ENCODE assay signal across 13 cellular contexts in the genomic region with DNA sequence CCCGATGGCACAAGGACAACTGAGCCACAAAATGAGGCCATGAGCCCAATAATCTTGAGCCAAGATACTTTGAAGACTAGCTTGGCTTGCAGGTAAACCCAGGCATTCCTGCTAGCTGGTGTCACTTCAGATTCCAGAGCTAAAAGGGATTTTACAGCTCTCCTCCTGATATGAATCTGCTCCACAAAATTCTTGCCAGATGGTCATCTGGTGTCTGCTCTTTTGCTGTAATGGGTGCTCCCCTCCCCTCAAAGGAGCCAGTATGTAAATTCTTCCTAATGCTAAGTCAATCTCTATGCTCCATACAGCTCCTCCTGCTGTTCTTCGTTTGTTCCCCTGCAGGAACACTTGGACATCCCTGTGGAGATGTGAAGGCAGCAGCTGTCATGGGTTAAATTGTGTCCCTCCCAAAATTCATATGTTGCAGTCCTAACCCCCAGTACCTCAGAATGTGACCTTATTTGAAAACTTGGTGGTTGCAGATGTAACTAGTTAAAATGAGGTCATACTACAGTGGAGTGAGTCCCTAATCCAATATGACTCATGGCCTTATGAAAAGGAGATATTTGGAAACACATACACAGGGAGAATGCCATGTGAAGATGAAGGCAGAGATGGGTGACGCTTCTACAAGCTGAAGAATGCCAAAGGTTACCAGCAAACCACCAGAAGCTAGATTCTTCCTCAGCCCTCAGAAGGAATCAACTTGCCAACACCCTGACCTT.
DNase-seq lines count a peak whose midpoint lies in the region; ATAC-seq and TF ChIP-seq lines count a peak whose summit lies in the region.
"Had no signal": no experiment of that assay in that cellular context is flagged by ENCODE, and none has a peak within 500 bp of the region (broad histone marks: within the 10 kb centered on the region; RNA-seq: fewer than 3 reads in every experiment).

No MANE protein-coding gene starts in this region.

- H3K27ac ChIP-seq in HEK293 (ENCODE audit: extremely low read depth, low read depth, low read length) (no peak overlapping the region), WERI-Rb-1 (peak overlapping the region; percentile 16)

- DNase-seq in AG04449 (ENCODE audit: low read depth, low spot score): peak; percentile 71
- peak; percentile 68 for DNase-seq in WERI-Rb-1
- peak; percentile 68 for DNase-seq in fibroblast of the conjunctiva (ENCODE audit: low read depth)
- DNase-seq in NCI-H2029 (lab: John Stamatoyannopoulos, UW): no peak
- DNase-seq in NCI-H146 (lab: John Stamatoyannopoulos, UW): no peak
- DNase-seq in NCI-H1105 (lab: John Stamatoyannopoulos, UW): no peak
- DNase-seq: activated T-cell treated with anti-CD3 and anti-CD28 coated beads, Interleukin-2, amount 50 U/mL, for 72 hours; AML-193; GF-D8; Right ventricle myocardium superior had no signal

- no peaks in the 10 kb centered on the region for H3K4me1 ChIP-seq in HEK293 (ENCODE audit: control insufficient read depth, insufficient read depth, low read length)

- no peak for TF ChIP-seq POLR2A in GM18505 (IDR thresholded peaks at IDR 0.05; ENCODE audit: borderline replicate concordance, extremely low read depth, insufficient read depth, insufficient read length)

- CTCF ChIA-PET in AG04449 (lab: Yijun Ruan, JAX): interaction anchor here (2.0 kb wide), 1 partner anchor 17 kb away, joined by 7 read pairs; no protein-coding TSS in a partner anchor
- CTCF ChIA-PET in HEK293 (lab: Yijun Ruan, JAX): interaction anchor here (0.7 kb wide), 1 partner anchor 16 kb away, joined by 3 read pairs; no protein-coding TSS in a partner anchor

- H3K9me3 ChIP-seq in HEK293 (ENCODE audit: control insufficient read depth, insufficient read depth, low read depth, low read length) (no peaks in the 10 kb centered on the region), WERI-Rb-1 (ENCODE audit: severe bottlenecking) (peaks cover 2% of the 10 kb centered on the region)

- POLR2A ChIA-PET in AG04449 (lab: Yijun Ruan, JAX): interaction anchor here (0.5 to 1.3 kb wide), 2 partner anchors 8 to 462 kb away, joined by 3 to 4 read pairs; no protein-coding TSS in a partner anchor
- POLR2A ChIA-PET in HEK293 (lab: Yijun Ruan, JAX): no interaction called here

- ATAC-seq in GM18505 (IDR thresholded peaks at IDR 0.05; ENCODE audit: unreplicated experiment): no peak
- ATAC-seq: activated T-cell treated with anti-CD3 and anti-CD28 coated beads, Interleukin-2, amount 50 U/mL, for 72 hours; left lobe of liver had no signal

- TF ChIP-seq CTCF in AG04449 (IDR thresholded peaks at IDR 0.05; ENCODE audit: insufficient read depth, low read length, missing control alignments) (no peak), HEK293 (tag by site-specific recombination; IDR thresholded peaks at IDR 0.05) (no peak), WERI-Rb-1 (IDR thresholded peaks at IDR 0.05; ENCODE audit: low read depth, low read length) (0 out of 2 replicates have a peak, but pooled peaks have one; percentile 20)

- H3K4me3 ChIP-seq in AG04449 (ENCODE audit: low read depth, low read length) (no peak overlapping the region), HEK293 (ENCODE audit: low read depth, low read length) (no peak overlapping the region), WERI-Rb-1 (ENCODE audit: low read depth, low read length) (no peak overlapping the region)

- H3K36me3 ChIP-seq in HEK293 (ENCODE audit: control insufficient read depth in 2 of 2, insufficient read depth in 1 of 2, low read length in 2 of 2) (no peaks in the 10 kb centered on the region), WERI-Rb-1 (no peaks in the 10 kb centered on the region)

- H3K27me3 ChIP-seq in WERI-Rb-1 (ENCODE audit: insufficient read depth, low read depth, severe bottlenecking): no peaks in the 10 kb centered on the region

TF ChIP-seq in HEK293, 187 proteins besides CTCF, POLR2A, EP300 and RAD21:
- TF ChIP-seq ZNF366 (tag by site-specific recombination; conservative IDR thresholded peaks at IDR 0.05) (0 out of 2 replicates have a peak, but pooled peaks have one; percentile 24), ZBTB21 (tag by site-specific recombination; IDR thresholded peaks at IDR 0.05) (peak; percentile 76; the same call in 1 of the 2 replicates), ZNF521 (tag by site-specific recombination; IDR thresholded peaks at IDR 0.05) (no peak), ZNF157 (tag by site-specific recombination; IDR thresholded peaks at IDR 0.05) (no peak), ZNF48 (tag by site-specific recombination; IDR thresholded peaks at IDR 0.05) (no peak)
- TF ChIP-seq, protein P1, sequence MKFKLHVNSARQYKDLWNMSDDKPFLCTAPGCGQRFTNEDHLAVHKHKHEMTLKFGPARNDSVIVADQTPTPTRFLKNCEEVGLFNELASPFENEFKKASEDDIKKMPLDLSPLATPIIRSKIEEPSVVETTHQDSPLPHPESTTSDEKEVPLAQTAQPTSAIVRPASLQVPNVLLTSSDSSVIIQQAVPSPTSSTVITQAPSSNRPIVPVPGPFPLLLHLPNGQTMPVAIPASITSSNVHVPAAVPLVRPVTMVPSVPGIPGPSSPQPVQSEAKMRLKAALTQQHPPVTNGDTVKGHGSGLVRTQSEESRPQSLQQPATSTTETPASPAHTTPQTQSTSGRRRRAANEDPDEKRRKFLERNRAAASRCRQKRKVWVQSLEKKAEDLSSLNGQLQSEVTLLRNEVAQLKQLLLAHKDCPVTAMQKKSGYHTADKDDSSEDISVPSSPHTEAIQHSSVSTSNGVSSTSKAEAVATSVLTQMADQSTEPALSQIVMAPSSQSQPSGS (tag by site-specific recombination; IDR thresholded peaks at IDR 0.05; ENCODE audit: low read depth): 0 out of 2 replicates have a peak, but pooled peaks have one; percentile 25
TF ChIP-seq in HEK293: peak in this region for 3.

Comparison
In these comparisons a context has a peak if more than half of its experiments do, and no peak if none do; other contexts are left out.
1. DNase-seq: peak in AG04449 (single experiment), WERI-Rb-1 (single experiment) and fibroblast of the conjunctiva (single experiment); none in NCI-H2029 (single experiment), NCI-H146 (single experiment) and NCI-H1105 (single experiment).